Comparison of ENCODE assay signal across 8 cellular contexts in the genomic region with DNA sequence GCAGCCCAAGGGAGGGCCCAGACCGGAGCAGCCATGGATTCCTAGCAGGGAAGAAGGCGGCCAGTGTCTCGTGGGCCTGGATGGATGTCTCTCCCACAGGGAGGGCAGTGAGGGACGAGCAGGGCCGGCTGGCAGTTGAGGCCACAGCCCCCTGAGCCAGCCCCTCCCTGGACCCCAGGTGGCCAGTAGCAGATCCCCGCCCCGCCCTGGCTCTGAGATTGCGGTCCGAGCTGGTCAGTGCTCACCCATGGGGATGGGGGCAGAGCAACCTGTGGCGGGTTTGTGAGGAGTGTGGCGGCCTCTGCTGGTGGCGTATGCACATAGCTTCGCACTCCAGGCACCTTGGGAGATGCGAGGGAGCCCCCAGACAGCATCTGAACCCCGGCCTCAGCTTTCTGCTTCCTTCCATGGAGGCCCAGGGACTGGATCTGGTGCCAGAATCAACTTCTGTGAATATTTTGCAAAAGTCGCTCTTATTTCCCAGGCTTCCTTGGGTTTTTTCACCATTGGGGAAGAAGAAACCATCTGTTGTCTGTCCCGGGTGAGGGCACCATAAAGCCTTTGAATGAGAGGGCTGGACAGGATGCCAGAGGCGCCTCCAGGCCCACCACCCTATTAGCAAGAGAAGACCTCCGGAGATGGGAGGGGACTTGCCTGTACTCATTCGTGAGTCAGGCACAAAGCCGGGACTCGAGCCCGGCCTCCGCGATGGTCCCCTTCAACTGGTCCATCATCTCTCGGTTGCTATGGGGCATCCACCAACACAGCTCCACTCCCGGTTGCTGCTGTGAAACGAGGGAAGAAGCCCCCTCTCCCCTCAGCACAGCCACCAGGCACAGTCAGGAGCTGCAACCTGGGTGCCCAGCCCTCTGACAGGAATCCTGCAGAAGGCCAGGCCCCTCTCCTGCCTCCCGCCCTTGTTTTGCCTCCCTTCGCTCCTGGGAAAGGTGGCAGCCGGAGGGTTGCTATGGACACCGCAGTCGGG. TPM values are rescaled to one million over a fixed set of nuclear protein-coding genes. Genes with fewer than 3 reads are reported as not detected.
DNase-seq lines count a peak whose midpoint lies in the region; ATAC-seq lines count a peak whose summit lies in the region.

No MANE protein-coding gene starts in this region.

- DNase-seq in Daoy (ENCODE audit: low read depth) (peak; percentile 82), NCI-H82 (lab: John Stamatoyannopoulos, UW) (peak; percentile 83), mesenteric fat pad (ENCODE audit: low spot score) (peak; percentile 91)
- peak; percentile 78 for DNase-seq in activated CD8-positive, alpha-beta T cell treated with anti-CD3 and anti-CD28 coated beads, Interleukin-2, amount 10 ng/mL, durations not matched to agents 7 days and 5 days
- peak; percentile 59 to 71 (median 63) for DNase-seq in effector memory CD8-positive, alpha-beta T cell
- DNase-seq in stimulated activated CD8-positive, alpha-beta memory T cell treated with anti-CD3 and anti-CD28 coated beads, Interleukin-2, amount 100 ng/mL, for 48 hours (ENCODE audit: low read depth in 2 of 2): peak; percentile 54 to 64

- peaks cover 2% of the 10 kb centered on the region for H3K27me3 Mint-ChIP-seq in activated CD8-positive, alpha-beta T cell treated with anti-CD3 and anti-CD28 coated beads, Interleukin-2, amount 10 ng/mL, durations not matched to agents 7 days and 5 days (ENCODE audit: low read depth)
- peaks cover 14 to 31% of the 10 kb centered on the region in 2 donors for H3K27me3 Mint-ChIP-seq in effector memory CD8-positive, alpha-beta T cell

- no peaks in the 10 kb centered on the region for H3K9me3 Mint-ChIP-seq in activated CD8-positive, alpha-beta T cell treated with anti-CD3 and anti-CD28 coated beads, Interleukin-2, amount 10 ng/mL, durations not matched to agents 7 days and 5 days (ENCODE audit: insufficient read depth)
- H3K9me3 Mint-ChIP-seq in effector memory CD8-positive, alpha-beta T cell: no peaks in the 10 kb centered on the region

- H3K4me3 Mint-ChIP-seq in activated CD8-positive, alpha-beta T cell treated with anti-CD3 and anti-CD28 coated beads, Interleukin-2, amount 10 ng/mL, durations not matched to agents 7 days and 5 days: no peak overlapping the region
- H3K4me3 Mint-ChIP-seq in effector memory CD8-positive, alpha-beta T cell: no peak overlapping the region

- H3K4me1 Mint-ChIP-seq in activated CD8-positive, alpha-beta T cell treated with anti-CD3 and anti-CD28 coated beads, Interleukin-2, amount 10 ng/mL, durations not matched to agents 7 days and 5 days (ENCODE audit: low read depth): no peaks in the 10 kb centered on the region
- no peaks in the 10 kb centered on the region for H3K4me1 Mint-ChIP-seq in effector memory CD8-positive, alpha-beta T cell (ENCODE audit: low read depth in 2 of 2)

- no peak overlapping the region for H3K27ac Mint-ChIP-seq in activated CD8-positive, alpha-beta T cell treated with anti-CD3 and anti-CD28 coated beads, Interleukin-2, amount 10 ng/mL, durations not matched to agents 7 days and 5 days
- H3K27ac Mint-ChIP-seq in effector memory CD8-positive, alpha-beta T cell: no peak overlapping the region

- POLR2A ChIA-PET in activated CD8-positive, alpha-beta T cell treated with anti-CD3 and anti-CD28 coated beads, Interleukin-2, amount 10 ng/mL, durations not matched to agents 7 days and 5 days (lab: Charles Lee): no interaction called here

- ATAC-seq in HG03439 (IDR thresholded peaks at IDR 0.05; ENCODE audit: unreplicated experiment): peak; percentile 62
- ATAC-seq in activated CD8-positive, alpha-beta T cell treated with anti-CD3 and anti-CD28 coated beads, Interleukin-2, amount 10 ng/mL, durations not matched to agents 7 days and 5 days: peak; percentile 92
- ATAC-seq in effector memory CD8-positive, alpha-beta T cell (replicated peaks): peak; percentile 95
- no peak for ATAC-seq in HG02571 (IDR thresholded peaks at IDR 0.05; ENCODE audit: unreplicated experiment)

- CTCF ChIA-PET in activated CD8-positive, alpha-beta T cell treated with anti-CD3 and anti-CD28 coated beads, Interleukin-2, amount 10 ng/mL, durations not matched to agents 7 days and 5 days (lab: Charles Lee): interaction anchor here (0.6 to 8.7 kb wide), 32 partner anchors 8 to 325 kb away, joined by 3 to 91 read pairs (median 5); partner anchors contain the start of gene KCNN3

- H3K36me3 Mint-ChIP-seq in activated CD8-positive, alpha-beta T cell treated with anti-CD3 and anti-CD28 coated beads, Interleukin-2, amount 10 ng/mL, durations not matched to agents 7 days and 5 days (ENCODE audit: low read depth): no peaks in the 10 kb centered on the region
- H3K36me3 Mint-ChIP-seq in effector memory CD8-positive, alpha-beta T cell (ENCODE audit: insufficient read depth): no peaks in the 10 kb centered on the region

RNA-seq across cellular contexts. Expression of gene KCNN3, which starts 8.6 kb away (rescaled TPM):
- 9.1 and 16.8 TPM in 2 replicates for total RNA-seq in Daoy (2014; rRNA removed; shearing (Covaris generic))
- not detected for total RNA-seq in activated CD8-positive, alpha-beta T cell treated with anti-CD3 and anti-CD28 coated beads, Interleukin-2, amount 10 ng/mL, durations not matched to agents 7 days and 5 days
- total RNA-seq in mesenteric fat pad: 0.96 TPM

RNA-seq across cellular contexts. Expression of gene PMVK, which starts 57.9 kb away (rescaled TPM):
- 3.8 and 5.7 TPM in 2 replicates for total RNA-seq in Daoy (2014; rRNA removed; shearing (Covaris generic))
- 10 to 100 TPM; 40.9 to 43.8 TPM for total RNA-seq in activated CD8-positive, alpha-beta T cell treated with anti-CD3 and anti-CD28 coated beads, Interleukin-2, amount 10 ng/mL, durations not matched to agents 7 days and 5 days
- total RNA-seq in mesenteric fat pad: 31.2 TPM
